In the genomic region with DNA sequence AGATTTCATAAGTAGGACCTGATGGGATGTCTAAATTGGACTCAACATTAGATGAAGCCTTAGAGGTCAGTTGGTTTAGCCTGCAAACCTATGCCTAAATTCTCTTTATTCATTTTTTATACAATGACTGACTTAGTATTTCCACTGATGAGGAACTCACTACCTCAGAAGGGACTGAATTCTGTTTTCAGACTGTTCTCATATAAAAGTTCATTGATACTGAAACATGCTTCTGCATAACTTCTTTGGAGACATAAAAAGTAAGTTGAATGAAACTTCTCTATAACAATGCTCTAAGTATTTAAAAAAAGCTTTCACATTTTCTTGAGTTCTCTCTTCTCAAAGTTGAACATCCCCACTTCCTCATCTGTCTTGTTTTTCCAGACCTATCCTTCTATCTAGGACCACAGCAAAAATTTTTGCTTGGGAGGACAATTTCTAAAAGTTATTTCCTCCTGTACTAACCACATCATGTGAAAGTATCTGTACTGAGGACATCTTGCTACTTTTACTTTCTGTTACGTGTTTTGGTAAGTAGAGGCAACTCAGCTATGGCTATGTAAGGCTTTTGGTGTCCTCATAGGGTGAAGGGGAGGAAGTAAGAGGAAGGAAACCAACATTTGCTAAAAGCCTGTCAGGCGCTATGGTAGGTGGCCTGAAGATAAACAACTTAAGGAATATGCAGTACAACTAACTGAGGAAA, we compare ENCODE assay signal across 9 cellular contexts.
DNase-seq lines count a peak whose midpoint lies in the region; ATAC-seq lines count a peak whose summit lies in the region.
"Had no signal": no experiment of that assay in that cellular context is flagged by ENCODE, and none has a peak within 500 bp of the region (broad histone marks: within the 10 kb centered on the region; RNA-seq: fewer than 3 reads in every experiment).

No MANE protein-coding gene starts in this region.

- CTCF ChIA-PET in T-cell (lab: Charles Lee), result no interaction called here

- peaks cover 42% of the 10 kb centered on the region for H3K36me3 Mint-ChIP-seq in T-cell
- H3K36me3 Mint-ChIP-seq in naive thymus-derived CD8-positive, alpha-beta T cell, result peaks cover 5 to 59% (median 24%) of the 10 kb centered on the region in 3 donors

- H3K4me1 Mint-ChIP-seq in T-cell, result peaks cover 26 to 37% (median 36%) of the 10 kb centered on the region in 3 donors
- peaks cover 13 to 35% (median 33%) of the 10 kb centered on the region in 4 donors for H3K4me1 Mint-ChIP-seq in naive thymus-derived CD8-positive, alpha-beta T cell

- no peaks in the 10 kb centered on the region for H3K9me3 Mint-ChIP-seq in T-cell
- H3K9me3 Mint-ChIP-seq in naive thymus-derived CD8-positive, alpha-beta T cell, result no peaks in the 10 kb centered on the region

- intact Hi-C loops in posterior vena cava (cut with DNase I), result no loop called here

- ATAC-seq in GM18868 (IDR thresholded peaks at IDR 0.05; ENCODE audit: unreplicated experiment) (peak; percentile 97), HG02610 (IDR thresholded peaks at IDR 0.05; ENCODE audit: unreplicated experiment) (peak; percentile 85), T-cell (replicated peaks in 1 of 4) (peak; percentile 77 to 94 (median 85))
- peak; percentile 85 to 92 for ATAC-seq in naive thymus-derived CD8-positive, alpha-beta T cell

- peak overlapping the region; percentile 95 to 98 for H3K27ac Mint-ChIP-seq in T-cell
- peak overlapping the region; percentile 89 to 96 (median 94) for H3K27ac Mint-ChIP-seq in naive thymus-derived CD8-positive, alpha-beta T cell

- DNase-seq in T-cell (no peak), posterior vena cava (ENCODE audit: low spot score) (no peak), NCI-H187 (lab: John Stamatoyannopoulos, UW) (no peak), ureter (ENCODE audit: low spot score) (no peak)
- DNase-seq in naive thymus-derived CD8-positive, alpha-beta T cell, result peak in 3 of 10 donors; percentile 33 to 44 (median 41)
- DNase-seq: activated CD8-positive, alpha-beta memory T cell treated with anti-CD3 and anti-CD28 coated beads for 24 hours; NCI-H1417 treated with DMSO at 0.1 percent for 48 hours had no signal

- H3K27me3 Mint-ChIP-seq in T-cell, result no peaks in the 10 kb centered on the region
- H3K27me3 Mint-ChIP-seq in naive thymus-derived CD8-positive, alpha-beta T cell, result no peaks in the 10 kb centered on the region

- H3K4me3 Mint-ChIP-seq in T-cell, result peak overlapping the region; percentile 18 to 71 (median 46)
- H3K4me3 Mint-ChIP-seq in naive thymus-derived CD8-positive, alpha-beta T cell, result peak overlapping the region; percentile 45 to 82 (median 72)

- POLR2A ChIA-PET in T-cell (lab: Charles Lee), result no interaction called here
- POLR2A ChIA-PET in naive thymus-derived CD8-positive, alpha-beta T cell (lab: Charles Lee), result interaction anchor here (0.5 kb wide), 1 partner anchor 61 kb away, joined by 3 read pairs; no protein-coding TSS in a partner anchor
